Comparison of ENCODE assay signal across 14 cellular contexts in genomic region chr6:46437671-46438221, GRCh38. TPM values are rescaled to one million over a fixed set of nuclear protein-coding genes. Genes with fewer than 3 reads are reported as not detected.
DNase-seq lines count a peak whose midpoint lies in the region; ATAC-seq and TF ChIP-seq lines count a peak whose summit lies in the region.
"Had no signal": no experiment of that assay in that cellular context is flagged by ENCODE, and none has a peak within 500 bp of the region (broad histone marks: within the 10 kb centered on the region; RNA-seq: fewer than 3 reads in every experiment).

No MANE protein-coding gene starts in this region.

- intact Hi-C loops in ascending aorta (cut with DNase I) (loop anchor here (5.0 kb wide), 1 partner anchor 55 kb away; the partner anchor contains the start of gene RCAN2), left ventricle myocardium superior (cut with micrococcal nuclease) (no loop called here)

- H3K27me3 ChIP-seq in ascending aorta: no peaks in the 10 kb centered on the region

- no peaks in the 10 kb centered on the region for H3K36me3 ChIP-seq in ascending aorta
- H3K36me3 ChIP-seq: prostate gland had no signal

- H3K9me3 ChIP-seq in ascending aorta: no peaks in the 10 kb centered on the region
- H3K9me3 ChIP-seq: prostate gland had no signal

- no peak overlapping the region for H3K4me3 ChIP-seq in ascending aorta
- H3K4me3 ChIP-seq: prostate gland had no signal

- DNase-seq in NCI-H1417 (lab: John Stamatoyannopoulos, UW) (peak in 2 of 3 experiments; percentile 18 to 42), NCI-H1417 treated with DMSO at 0.1 percent for 48 hours (lab: John Stamatoyannopoulos, UW) (no peak), ascending aorta (ENCODE audit: low spot score in 2 of 2) (no peak), left ventricle myocardium superior (no peak), NCI-H1694 (lab: John Stamatoyannopoulos, UW) (no peak)
- no peak for DNase-seq in activated naive CD4-positive, alpha-beta T cell treated with anti-CD3 and anti-CD28 coated beads, Interleukin-2, amount 50 U/mL, for 16 hours
- DNase-seq: activated naive CD4-positive, alpha-beta T cell treated with anti-CD3 and anti-CD28 coated beads for 36 hours; DMS79; NCI-H1092; NCI-H748 treated with DMSO at 0.1 percent for 48 hours; SW 1271 had no signal

- ATAC-seq in left ventricle myocardium superior: peak; percentile 91
- no peak for ATAC-seq in HG02970 (IDR thresholded peaks at IDR 0.05; ENCODE audit: low FRiP score, unreplicated experiment)

- no peak for TF ChIP-seq CTCF in ascending aorta (IDR thresholded peaks at IDR 0.05)

- H3K27ac ChIP-seq in ascending aorta (peak overlapping the region; percentile 62 to 90), temporal lobe (ENCODE audit: low read depth, low read length) (peak overlapping the region; percentile 62)
- H3K27ac ChIP-seq: prostate gland had no signal

- H3K4me1 ChIP-seq in ascending aorta: peaks cover 8 to 58% of the 10 kb centered on the region in 2 donors
- H3K4me1 ChIP-seq: prostate gland had no signal

RNA-seq across cellular contexts. Expression of gene RCAN2, which starts 53.5 kb away (rescaled TPM):
- total RNA-seq in ascending aorta (83.4 TPM), left ventricle myocardium superior (254 TPM), temporal lobe (10.8 TPM)

Comparison
In these comparisons a context has a peak if more than half of its experiments do, and no peak if none do; other contexts are left out.
1. DNase-seq: peak in NCI-H1417 (2 of 3); none in NCI-H1417 treated with DMSO at 0.1 percent for 48 hours (single experiment), ascending aorta (0 of 2), left ventricle myocardium superior (single experiment), activated naive CD4-positive, alpha-beta T cell treated with anti-CD3 and anti-CD28 coated beads, Interleukin-2, amount 50 U/mL, for 16 hours (single experiment) and NCI-H1694 (single experiment).